ENCODE assay signal across 10 cellular contexts in the genomic region with DNA sequence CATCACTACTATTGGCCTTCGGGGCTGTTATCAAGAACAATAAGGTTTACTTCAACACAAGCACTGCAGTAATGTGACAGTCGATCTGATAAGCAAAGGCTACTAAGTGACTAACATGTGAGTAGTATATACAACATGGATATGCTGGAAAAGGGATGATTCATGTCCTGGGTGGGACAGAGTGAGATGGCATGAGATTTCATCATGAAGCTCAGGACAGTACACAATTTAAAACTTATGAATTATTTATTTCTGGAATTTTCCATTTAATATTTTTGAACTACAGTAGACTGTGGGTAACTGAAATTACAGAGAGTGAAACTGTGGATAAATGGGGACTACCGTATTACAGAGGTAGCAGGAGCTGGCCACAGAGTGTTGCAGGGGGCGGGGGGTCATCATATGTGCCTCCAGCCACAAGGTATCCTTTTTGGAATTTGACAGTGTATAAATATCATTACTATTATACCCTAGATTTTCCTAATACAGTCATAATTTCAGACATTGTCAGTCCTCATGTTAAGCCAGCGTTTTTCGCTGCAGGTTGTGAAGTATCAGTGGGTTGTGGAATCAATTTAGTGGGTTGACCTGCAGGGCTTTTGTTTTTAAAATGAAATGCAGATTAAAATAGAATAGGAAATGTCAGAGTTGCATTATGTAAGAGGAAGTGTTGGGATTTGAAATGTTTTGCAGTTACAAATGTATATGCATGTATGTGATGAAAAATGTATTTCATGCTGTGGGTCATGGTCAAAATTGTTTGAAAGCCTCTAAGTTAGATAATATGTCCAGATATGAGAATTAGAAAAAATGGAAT.
DNase-seq lines count a peak whose midpoint lies in the region.
"Had no signal": no experiment of that assay in that cellular context is flagged by ENCODE, and none has a peak within 500 bp of the region (broad histone marks: within the 10 kb centered on the region; RNA-seq: fewer than 3 reads in every experiment).

No MANE protein-coding gene starts in this region.

- intact Hi-C loops in cardiac septum (cut with DNase I): no loop called here

- in situ Hi-C loops in KBM-7 (cut with MboI; ENCODE audit: low pct_unique_long_range_greater_than_20kb, low sequenced_read_pairs): no loop called here

- DNase-seq in GM04503 (ENCODE audit: low read depth) (peak; percentile 34), RKO (ENCODE audit: low spot score) (peak; percentile 96), epithelial cell of prostate (ENCODE audit: low read depth, low spot score) (peak; percentile 72), renal cortical epithelial cell (ENCODE audit: low read depth) (peak; percentile 58), KBM-7 (no peak), cardiac septum (ENCODE audit: low spot score) (no peak)
- no peak for DNase-seq in effector CD8-positive, alpha-beta T cell (lab: John Stamatoyannopoulos, UW)
- DNase-seq: NCI-H1105 treated with DMSO at 0.1 percent for 48 hours had no signal

- H3K27ac ChIP-seq in epithelial cell of prostate: peak overlapping the region; percentile 92
- H3K27ac ChIP-seq: prostate gland, VCaP had no signal

Comparison
In these comparisons a context has a peak if more than half of its experiments do, and no peak if none do; other contexts are left out.
1. DNase-seq: peak in GM04503 (single experiment), RKO (single experiment), epithelial cell of prostate (single experiment) and renal cortical epithelial cell (single experiment); none in effector CD8-positive, alpha-beta T cell (single experiment), KBM-7 (single experiment) and cardiac septum (single experiment).